1 cellular context compared by ENCODE assay signal in the genomic region with DNA sequence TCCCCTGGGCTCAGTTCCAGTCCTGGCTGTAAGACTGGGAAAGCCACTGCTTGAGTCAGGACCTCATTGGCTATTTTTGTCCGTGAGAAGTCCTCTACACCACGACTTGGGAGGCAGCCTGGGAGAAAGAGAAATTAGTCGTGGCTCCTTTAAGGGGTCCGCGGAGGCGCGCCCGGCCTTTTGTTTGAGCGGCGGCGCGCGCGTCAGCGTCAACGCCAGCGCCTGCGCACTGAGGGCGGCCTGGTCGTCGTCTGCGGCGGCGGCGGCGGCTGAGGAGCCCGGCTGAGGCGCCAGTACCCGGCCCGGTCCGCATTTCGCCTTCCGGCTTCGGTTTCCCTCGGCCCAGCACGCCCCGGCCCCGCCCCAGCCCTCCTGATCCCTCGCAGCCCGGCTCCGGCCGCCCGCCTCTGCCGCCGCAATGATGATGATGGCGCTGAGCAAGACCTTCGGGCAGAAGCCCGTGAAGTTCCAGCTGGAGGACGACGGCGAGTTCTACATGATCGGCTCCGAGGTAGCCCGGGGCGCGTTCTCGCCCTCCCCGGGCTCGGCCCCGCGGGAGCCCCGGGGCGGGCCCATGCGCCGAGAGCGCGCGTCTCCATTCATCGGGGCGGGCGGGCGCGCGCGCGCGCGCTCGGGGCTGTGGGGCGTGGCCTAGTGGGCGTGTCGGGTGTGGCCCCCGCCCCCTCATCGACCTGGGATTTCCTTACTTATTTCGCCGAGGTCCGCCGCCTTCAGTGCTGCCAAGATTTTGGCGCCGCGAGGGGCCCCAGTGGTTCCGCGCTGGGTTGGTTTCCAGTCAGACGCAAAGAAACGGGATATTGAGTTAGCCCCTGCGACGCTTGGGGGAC.
TF ChIP-seq lines count a peak whose summit lies in the region.

A gene (plus strand): TSS at position 215 of the 848 bp plus-strand sequence. CDS start 204 bp downstream, at position 419.

TF ChIP-seq in HepG2, 621 proteins besides CTCF, POLR2A, EP300 and RAD21 (continued from another document and continues in another):
- TF ChIP-seq, protein P1, sequence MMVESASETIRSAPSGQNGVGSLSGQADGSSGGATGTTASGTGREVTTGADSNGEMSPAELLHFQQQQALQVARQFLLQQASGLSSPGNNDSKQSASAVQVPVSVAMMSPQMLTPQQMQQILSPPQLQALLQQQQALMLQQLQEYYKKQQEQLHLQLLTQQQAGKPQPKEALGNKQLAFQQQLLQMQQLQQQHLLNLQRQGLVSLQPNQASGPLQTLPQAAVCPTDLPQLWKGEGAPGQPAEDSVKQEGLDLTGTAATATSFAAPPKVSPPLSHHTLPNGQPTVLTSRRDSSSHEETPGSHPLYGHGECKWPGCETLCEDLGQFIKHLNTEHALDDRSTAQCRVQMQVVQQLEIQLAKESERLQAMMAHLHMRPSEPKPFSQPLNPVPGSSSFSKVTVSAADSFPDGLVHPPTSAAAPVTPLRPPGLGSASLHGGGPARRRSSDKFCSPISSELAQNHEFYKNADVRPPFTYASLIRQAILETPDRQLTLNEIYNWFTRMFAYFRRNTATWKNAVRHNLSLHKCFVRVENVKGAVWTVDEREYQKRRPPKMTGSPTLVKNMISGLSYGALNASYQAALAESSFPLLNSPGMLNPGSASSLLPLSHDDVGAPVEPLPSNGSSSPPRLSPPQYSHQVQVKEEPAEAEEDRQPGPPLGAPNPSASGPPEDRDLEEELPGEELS (CRISPR knock-in tag; IDR thresholded peaks at IDR 0.05) = no peak
- TF ChIP-seq ZNF33A (CRISPR knock-in tag; IDR thresholded peaks at IDR 0.05; ENCODE audit: borderline replicate concordance) (no peak), SETDB1 (CRISPR knock-in tag; IDR thresholded peaks at IDR 0.05; ENCODE audit: borderline replicate concordance) (no peak), RFXAP (CRISPR knock-in tag; IDR thresholded peaks at IDR 0.05; ENCODE audit: borderline replicate concordance) (peak; percentile 42; the same call in 1 of the 2 replicates), ASH2L (IDR thresholded peaks at IDR 0.05; ENCODE audit: insufficient read length, low read depth, low read length) (peak; percentile 92), SP5 (CRISPR knock-in tag; IDR thresholded peaks at IDR 0.05; ENCODE audit: borderline replicate concordance, low read depth) (0 out of 2 replicates have a peak, but pooled peaks have one; percentile 23), MAZ (IDR thresholded peaks at IDR 0.05; ENCODE audit: borderline replicate concordance, low read depth, low read length) (0 out of 2 replicates have a peak, but pooled peaks have one; percentile 31), MAZ (CRISPR knock-in tag; IDR thresholded peaks at IDR 0.05; ENCODE audit: low read depth) (peak; percentile 59; the same call in 1 of the 2 replicates), YY1 (IDR thresholded peaks at IDR 0.05; ENCODE audit: insufficient read depth, insufficient replicate concordance, low read depth, low read length) (peak; percentile 68), ZMYM3 (CRISPR knock-in tag; IDR thresholded peaks at IDR 0.05) (no peak), POLR2G (IDR thresholded peaks at IDR 0.05; ENCODE audit: low read depth, low read length) (peak; percentile 81), PHB2 (IDR thresholded peaks at IDR 0.05; ENCODE audit: partially characterized antibody) (no peak), ZNF557 (CRISPR knock-in tag; IDR thresholded peaks at IDR 0.05) (no peak), MIER3 (CRISPR knock-in tag; IDR thresholded peaks at IDR 0.05; ENCODE audit: borderline replicate concordance) (no peak), ZNF124 (CRISPR knock-in tag; IDR thresholded peaks at IDR 0.05) (no peak), ZNF782 (CRISPR knock-in tag; IDR thresholded peaks at IDR 0.05; ENCODE audit: borderline replicate concordance) (no peak), MTF2 (CRISPR knock-in tag; IDR thresholded peaks at IDR 0.05; ENCODE audit: borderline replicate concordance) (no peak), BCL6 (CRISPR knock-in tag; IDR thresholded peaks at IDR 0.05) (no peak), ZEB1 (IDR thresholded peaks at IDR 0.05; ENCODE audit: insufficient replicate concordance, low read depth) (no peak), ATF7 (IDR thresholded peaks at IDR 0.05) (no peak), ATF7 (CRISPR knock-in tag; IDR thresholded peaks at IDR 0.05) (no peak; the same call in 1 of the 2 replicates), PRMT3 (CRISPR knock-in tag; IDR thresholded peaks at IDR 0.05; ENCODE audit: borderline replicate concordance, low read depth) (no peak), MXI1 (IDR thresholded peaks at IDR 0.05; ENCODE audit: borderline replicate concordance, low read depth, low read length) (no peak; the same call in 2 of the 3 replicates)
- TF ChIP-seq, protein P2, sequence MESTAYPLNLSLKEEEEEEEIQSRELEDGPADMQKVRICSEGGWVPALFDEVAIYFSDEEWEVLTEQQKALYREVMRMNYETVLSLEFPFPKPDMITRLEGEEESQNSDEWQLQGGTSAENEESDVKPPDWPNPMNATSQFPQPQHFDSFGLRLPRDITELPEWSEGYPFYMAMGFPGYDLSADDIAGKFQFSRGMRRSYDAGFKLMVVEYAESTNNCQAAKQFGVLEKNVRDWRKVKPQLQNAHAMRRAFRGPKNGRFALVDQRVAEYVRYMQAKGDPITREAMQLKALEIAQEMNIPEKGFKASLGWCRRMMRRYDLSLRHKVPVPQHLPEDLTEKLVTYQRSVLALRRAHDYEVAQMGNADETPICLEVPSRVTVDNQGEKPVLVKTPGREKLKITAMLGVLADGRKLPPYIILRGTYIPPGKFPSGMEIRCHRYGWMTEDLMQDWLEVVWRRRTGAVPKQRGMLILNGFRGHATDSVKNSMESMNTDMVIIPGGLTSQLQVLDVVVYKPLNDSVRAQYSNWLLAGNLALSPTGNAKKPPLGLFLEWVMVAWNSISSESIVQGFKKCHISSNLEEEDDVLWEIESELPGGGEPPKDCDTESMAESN (CRISPR knock-in tag; conservative IDR thresholded peaks at IDR 0.05) = no peak
- TF ChIP-seq, protein P3, sequence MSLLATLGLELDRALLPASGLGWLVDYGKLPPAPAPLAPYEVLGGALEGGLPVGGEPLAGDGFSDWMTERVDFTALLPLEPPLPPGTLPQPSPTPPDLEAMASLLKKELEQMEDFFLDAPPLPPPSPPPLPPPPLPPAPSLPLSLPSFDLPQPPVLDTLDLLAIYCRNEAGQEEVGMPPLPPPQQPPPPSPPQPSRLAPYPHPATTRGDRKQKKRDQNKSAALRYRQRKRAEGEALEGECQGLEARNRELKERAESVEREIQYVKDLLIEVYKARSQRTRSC (CRISPR knock-in tag; IDR thresholded peaks at IDR 0.05; ENCODE audit: low read depth) = peak; percentile 34; the same call in 1 of the 2 replicates
- TF ChIP-seq, protein P4, sequence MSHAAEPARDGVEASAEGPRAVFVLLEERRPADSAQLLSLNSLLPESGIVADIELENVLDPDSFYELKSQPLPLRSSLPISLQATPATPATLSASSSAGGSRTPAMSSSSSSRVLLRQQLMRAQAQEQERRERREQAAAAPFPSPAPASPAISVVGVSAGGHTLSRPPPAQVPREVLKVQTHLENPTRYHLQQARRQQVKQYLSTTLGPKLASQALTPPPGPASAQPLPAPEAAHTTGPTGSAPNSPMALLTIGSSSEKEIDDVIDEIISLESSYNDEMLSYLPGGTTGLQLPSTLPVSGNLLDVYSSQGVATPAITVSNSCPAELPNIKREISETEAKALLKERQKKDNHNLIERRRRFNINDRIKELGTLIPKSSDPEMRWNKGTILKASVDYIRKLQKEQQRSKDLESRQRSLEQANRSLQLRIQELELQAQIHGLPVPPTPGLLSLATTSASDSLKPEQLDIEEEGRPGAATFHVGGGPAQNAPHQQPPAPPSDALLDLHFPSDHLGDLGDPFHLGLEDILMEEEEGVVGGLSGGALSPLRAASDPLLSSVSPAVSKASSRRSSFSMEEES (CRISPR knock-in tag; IDR thresholded peaks at IDR 0.05) = no peak
- TF ChIP-seq, protein P5, sequence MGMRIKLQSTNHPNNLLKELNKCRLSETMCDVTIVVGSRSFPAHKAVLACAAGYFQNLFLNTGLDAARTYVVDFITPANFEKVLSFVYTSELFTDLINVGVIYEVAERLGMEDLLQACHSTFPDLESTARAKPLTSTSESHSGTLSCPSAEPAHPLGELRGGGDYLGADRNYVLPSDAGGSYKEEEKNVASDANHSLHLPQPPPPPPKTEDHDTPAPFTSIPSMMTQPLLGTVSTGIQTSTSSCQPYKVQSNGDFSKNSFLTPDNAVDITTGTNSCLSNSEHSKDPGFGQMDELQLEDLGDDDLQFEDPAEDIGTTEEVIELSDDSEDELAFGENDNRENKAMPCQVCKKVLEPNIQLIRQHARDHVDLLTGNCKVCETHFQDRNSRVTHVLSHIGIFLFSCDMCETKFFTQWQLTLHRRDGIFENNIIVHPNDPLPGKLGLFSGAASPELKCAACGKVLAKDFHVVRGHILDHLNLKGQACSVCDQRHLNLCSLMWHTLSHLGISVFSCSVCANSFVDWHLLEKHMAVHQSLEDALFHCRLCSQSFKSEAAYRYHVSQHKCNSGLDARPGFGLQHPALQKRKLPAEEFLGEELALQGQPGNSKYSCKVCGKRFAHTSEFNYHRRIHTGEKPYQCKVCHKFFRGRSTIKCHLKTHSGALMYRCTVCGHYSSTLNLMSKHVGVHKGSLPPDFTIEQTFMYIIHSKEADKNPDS (CRISPR knock-in tag; IDR thresholded peaks at IDR 0.05) = no peak
- TF ChIP-seq, protein P6, sequence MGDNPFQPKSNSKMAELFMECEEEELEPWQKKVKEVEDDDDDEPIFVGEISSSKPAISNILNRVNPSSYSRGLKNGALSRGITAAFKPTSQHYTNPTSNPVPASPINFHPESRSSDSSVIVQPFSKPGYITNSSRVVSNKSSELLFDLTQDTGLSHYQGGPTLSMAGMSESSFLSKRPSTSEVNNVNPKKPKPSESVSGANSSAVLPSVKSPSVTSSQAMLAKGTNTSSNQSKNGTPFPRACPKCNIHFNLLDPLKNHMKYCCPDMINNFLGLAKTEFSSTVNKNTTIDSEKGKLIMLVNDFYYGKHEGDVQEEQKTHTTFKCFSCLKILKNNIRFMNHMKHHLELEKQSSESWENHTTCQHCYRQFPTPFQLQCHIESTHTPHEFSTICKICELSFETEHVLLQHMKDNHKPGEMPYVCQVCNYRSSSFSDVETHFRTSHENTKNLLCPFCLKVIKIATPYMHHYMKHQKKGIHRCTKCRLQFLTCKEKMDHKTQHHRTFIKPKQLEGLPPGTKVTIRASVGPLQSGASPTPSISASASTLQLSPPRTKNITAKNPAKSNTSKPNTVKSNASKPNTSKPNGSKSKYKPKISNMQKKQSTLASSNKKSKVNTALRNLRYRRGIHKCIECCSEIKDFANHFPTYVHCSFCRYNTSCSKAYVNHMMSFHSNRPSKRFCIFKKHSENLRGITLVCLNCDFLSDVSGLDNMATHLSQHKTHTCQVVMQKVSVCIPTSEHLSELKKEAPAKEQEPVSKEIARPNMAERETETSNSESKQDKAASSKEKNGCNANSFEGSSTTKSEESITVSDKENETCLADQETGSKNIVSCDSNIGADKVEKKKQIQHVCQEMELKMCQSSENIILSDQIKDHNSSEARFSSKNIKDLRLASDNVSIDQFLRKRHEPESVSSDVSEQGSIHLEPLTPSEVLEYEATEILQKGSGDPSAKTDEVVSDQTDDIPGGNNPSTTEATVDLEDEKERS (CRISPR knock-in tag; IDR thresholded peaks at IDR 0.05) = no peak
- TF ChIP-seq, protein P7, sequence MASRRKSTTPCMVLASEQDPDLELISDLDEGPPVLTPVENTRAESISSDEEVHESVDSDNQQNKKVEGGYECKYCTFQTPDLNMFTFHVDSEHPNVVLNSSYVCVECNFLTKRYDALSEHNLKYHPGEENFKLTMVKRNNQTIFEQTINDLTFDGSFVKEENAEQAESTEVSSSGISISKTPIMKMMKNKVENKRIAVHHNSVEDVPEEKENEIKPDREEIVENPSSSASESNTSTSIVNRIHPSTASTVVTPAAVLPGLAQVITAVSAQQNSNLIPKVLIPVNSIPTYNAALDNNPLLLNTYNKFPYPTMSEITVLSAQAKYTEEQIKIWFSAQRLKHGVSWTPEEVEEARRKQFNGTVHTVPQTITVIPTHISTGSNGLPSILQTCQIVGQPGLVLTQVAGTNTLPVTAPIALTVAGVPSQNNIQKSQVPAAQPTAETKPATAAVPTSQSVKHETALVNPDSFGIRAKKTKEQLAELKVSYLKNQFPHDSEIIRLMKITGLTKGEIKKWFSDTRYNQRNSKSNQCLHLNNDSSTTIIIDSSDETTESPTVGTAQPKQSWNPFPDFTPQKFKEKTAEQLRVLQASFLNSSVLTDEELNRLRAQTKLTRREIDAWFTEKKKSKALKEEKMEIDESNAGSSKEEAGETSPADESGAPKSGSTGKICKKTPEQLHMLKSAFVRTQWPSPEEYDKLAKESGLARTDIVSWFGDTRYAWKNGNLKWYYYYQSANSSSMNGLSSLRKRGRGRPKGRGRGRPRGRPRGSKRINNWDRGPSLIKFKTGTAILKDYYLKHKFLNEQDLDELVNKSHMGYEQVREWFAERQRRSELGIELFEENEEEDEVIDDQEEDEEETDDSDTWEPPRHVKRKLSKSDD (CRISPR knock-in tag; IDR thresholded peaks at IDR 0.05; ENCODE audit: low read depth) = no peak
- TF ChIP-seq, protein P8, sequence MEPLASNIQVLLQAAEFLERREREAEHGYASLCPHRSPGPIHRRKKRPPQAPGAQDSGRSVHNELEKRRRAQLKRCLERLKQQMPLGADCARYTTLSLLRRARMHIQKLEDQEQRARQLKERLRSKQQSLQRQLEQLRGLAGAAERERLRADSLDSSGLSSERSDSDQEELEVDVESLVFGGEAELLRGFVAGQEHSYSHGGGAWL (CRISPR knock-in tag; IDR thresholded peaks at IDR 0.05) = 0 out of 2 replicates have a peak, but pooled peaks have one; percentile 34
- TF ChIP-seq, protein P9, sequence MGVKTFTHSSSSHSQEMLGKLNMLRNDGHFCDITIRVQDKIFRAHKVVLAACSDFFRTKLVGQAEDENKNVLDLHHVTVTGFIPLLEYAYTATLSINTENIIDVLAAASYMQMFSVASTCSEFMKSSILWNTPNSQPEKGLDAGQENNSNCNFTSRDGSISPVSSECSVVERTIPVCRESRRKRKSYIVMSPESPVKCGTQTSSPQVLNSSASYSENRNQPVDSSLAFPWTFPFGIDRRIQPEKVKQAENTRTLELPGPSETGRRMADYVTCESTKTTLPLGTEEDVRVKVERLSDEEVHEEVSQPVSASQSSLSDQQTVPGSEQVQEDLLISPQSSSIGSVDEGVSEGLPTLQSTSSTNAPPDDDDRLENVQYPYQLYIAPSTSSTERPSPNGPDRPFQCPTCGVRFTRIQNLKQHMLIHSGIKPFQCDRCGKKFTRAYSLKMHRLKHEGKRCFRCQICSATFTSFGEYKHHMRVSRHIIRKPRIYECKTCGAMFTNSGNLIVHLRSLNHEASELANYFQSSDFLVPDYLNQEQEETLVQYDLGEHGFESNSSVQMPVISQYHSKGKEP (CRISPR knock-in tag; IDR thresholded peaks at IDR 0.05) = no peak
- TF ChIP-seq, protein P10, sequence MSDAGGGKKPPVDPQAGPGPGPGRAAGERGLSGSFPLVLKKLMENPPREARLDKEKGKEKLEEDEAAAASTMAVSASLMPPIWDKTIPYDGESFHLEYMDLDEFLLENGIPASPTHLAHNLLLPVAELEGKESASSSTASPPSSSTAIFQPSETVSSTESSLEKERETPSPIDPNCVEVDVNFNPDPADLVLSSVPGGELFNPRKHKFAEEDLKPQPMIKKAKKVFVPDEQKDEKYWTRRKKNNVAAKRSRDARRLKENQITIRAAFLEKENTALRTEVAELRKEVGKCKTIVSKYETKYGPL (CRISPR knock-in tag; IDR thresholded peaks at IDR 0.05) = no peak; the same call in 1 of the 2 replicates
- TF ChIP-seq, protein P11, sequence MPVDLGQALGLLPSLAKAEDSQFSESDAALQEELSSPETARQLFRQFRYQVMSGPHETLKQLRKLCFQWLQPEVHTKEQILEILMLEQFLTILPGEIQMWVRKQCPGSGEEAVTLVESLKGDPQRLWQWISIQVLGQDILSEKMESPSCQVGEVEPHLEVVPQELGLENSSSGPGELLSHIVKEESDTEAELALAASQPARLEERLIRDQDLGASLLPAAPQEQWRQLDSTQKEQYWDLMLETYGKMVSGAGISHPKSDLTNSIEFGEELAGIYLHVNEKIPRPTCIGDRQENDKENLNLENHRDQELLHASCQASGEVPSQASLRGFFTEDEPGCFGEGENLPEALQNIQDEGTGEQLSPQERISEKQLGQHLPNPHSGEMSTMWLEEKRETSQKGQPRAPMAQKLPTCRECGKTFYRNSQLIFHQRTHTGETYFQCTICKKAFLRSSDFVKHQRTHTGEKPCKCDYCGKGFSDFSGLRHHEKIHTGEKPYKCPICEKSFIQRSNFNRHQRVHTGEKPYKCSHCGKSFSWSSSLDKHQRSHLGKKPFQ (CRISPR knock-in tag; IDR thresholded peaks at IDR 0.05; ENCODE audit: insufficient replicate concordance) = peak; percentile 75
